In the genomic region with DNA sequence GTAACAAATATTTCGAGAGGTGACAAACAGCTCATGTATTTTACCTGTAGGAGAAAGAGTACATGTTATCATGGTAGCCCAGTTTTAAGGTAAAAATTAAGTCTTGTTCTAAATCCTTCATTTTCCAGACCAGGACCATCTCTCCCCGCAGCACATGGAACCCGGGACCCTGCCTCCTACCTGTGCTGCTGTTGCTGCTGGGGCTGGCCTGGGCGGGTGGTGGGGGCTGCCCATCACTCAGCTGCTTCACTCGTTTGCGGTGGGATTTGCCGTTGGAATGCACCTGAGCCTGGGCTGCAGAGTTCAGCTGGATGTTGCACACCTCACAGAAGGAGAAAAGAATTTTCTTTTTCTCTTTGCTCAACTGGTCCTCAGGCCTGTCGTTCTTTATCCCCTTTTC, we compare ENCODE assay signal across 19 cellular contexts.
"Had no signal": no experiment of that assay in that cellular context is flagged by ENCODE, and none has a peak within 500 bp of the region (broad histone marks: within the 10 kb centered on the region; RNA-seq: fewer than 3 reads in every experiment).

No MANE protein-coding gene starts in this region.

- H3K27me3 ChIP-seq: gastrocnemius medialis, hepatocyte, ovary, sigmoid colon, stomach, testis, tibial artery had no signal

- H3K9me3 ChIP-seq: gastrocnemius medialis, mucosa of descending colon, ovary, sigmoid colon, testis, tibial artery had no signal

- H2AFZ ChIP-seq: hepatocyte had no signal

- DNase-seq: cerebellar nuclear complex; cortex of kidney; effector CD4-positive, alpha-beta T cell; gastrocnemius medialis; left colon; mucosa of descending colon; naive B cell; nephron progenitor cell; ovary; sigmoid colon; stimulated activated CD4-positive, alpha-beta T cell treated with anti-CD3 and anti-CD28 coated beads, Interleukin-2, amount 100 ng/mL, for 24 hours; stimulated activated CD4-positive, alpha-beta T cell treated with anti-CD3 and anti-CD28 coated beads, Interleukin-4, amount 100 ng/mL, for 24 hours; stimulated activated naive CD4-positive, alpha-beta T cell treated with Interleukin-2 at 50 U/mL for 16 hours; stomach; tibial artery had no signal

- H3K4me3 ChIP-seq: gastrocnemius medialis, hepatocyte, lung, mucosa of descending colon, ovary, sigmoid colon, stomach, testis, tibial artery had no signal

- ATAC-seq: left colon; mucosa of descending colon; stimulated activated effector memory CD8-positive, alpha-beta T cell treated with anti-CD3 and anti-CD28 coated beads, Interleukin-12 subunit alpha, Interleukin-12 subunit beta, amount 100 ng/mL, for 72 hours had no signal

- H3K4me2 ChIP-seq: hepatocyte had no signal

- H3K27ac ChIP-seq: gastrocnemius medialis, hepatocyte, ovary, stomach, tibial artery had no signal

- H3K4me1 ChIP-seq: stomach had no signal

- H3K36me3 ChIP-seq: gastrocnemius medialis, ovary, sigmoid colon, stomach, tibial artery had no signal
